In the genomic region with DNA sequence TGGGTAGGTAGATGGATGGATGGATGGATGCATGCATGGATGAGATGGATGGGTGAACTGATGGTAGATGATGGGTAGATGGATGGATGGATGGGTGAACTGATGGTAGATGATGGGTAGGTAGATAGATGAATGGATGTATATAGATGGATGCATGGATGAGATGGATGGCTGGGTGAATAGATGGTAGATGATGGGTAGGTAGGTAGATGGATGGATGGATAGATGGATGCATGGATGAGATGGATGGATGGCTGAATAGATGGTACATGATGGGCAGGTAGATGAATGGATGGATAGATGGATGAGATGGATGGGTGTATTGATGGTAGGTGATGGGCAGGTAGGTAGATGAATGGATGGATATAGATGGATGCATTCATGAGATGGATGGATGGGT, we compare ENCODE assay signal across 25 cellular contexts. TPM values are rescaled to one million over a fixed set of nuclear protein-coding genes. Genes with fewer than 3 reads are reported as not detected.
DNase-seq lines count a peak whose midpoint lies in the region; ATAC-seq, FAIRE-seq and TF ChIP-seq lines count a peak whose summit lies in the region.
"Had no signal": no experiment of that assay in that cellular context is flagged by ENCODE, and none has a peak within 500 bp of the region (broad histone marks: within the 10 kb centered on the region; RNA-seq: fewer than 3 reads in every experiment).

No MANE protein-coding gene starts in this region.

- TF ChIP-seq RAD21 in A549 (conservative IDR thresholded peaks at IDR 0.05 in 1 of 2, IDR thresholded peaks at IDR 0.05 in 1 of 2): no peak
- TF ChIP-seq RAD21 in IMR-90 (IDR thresholded peaks at IDR 0.05; ENCODE audit: low read length): no peak

- no peak overlapping the region for H2BK20ac ChIP-seq in IMR-90 (ENCODE audit: low read depth, low read length)
- H2BK20ac ChIP-seq in H9 (ENCODE audit: low read depth, low read length, poor library complexity, severe bottlenecking): no peak overlapping the region

- H3K27ac Mint-ChIP-seq in H9: no peak overlapping the region
- H3K27ac Mint-ChIP-seq: CD14-positive monocyte; CD4-positive, alpha-beta memory T cell; CD4-positive, CD25-positive, alpha-beta regulatory T cell; CD8-positive, alpha-beta memory T cell had no signal

- no peak overlapping the region for H3K14ac ChIP-seq in IMR-90 (replicated peaks; ENCODE audit: low read depth, low read length)
- H3K14ac ChIP-seq in H9 (ENCODE audit: insufficient read depth, low read length): no peak overlapping the region

- H2BK120ac ChIP-seq in IMR-90 (ENCODE audit: low read depth, low read length) (no peak overlapping the region), H9 (ENCODE audit: low read depth, low read length, poor library complexity, severe bottlenecking) (no peak overlapping the region)

- no peak overlapping the region for H3T11ph ChIP-seq in H9 (ENCODE audit: low read length)

- H3K18ac ChIP-seq in IMR-90 (ENCODE audit: low read depth, low read length): no peak overlapping the region
- no peak overlapping the region for H3K18ac ChIP-seq in H9 (ENCODE audit: insufficient read length, low read depth, low read length)

- no peaks in the 10 kb centered on the region for H3K79me2 ChIP-seq in H9 (ENCODE audit: insufficient read depth, low read length)

- peaks cover 1 to 17% (median 13%) of the 10 kb centered on the region in 3 experiments; a peak in 6 of 7 replicates for H3K36me3 Mint-ChIP-seq in H9 (ENCODE audit: insufficient read depth in 1 of 3, low read depth in 3 of 3)

- no peak overlapping the region for H3K23ac ChIP-seq in IMR-90 (ENCODE audit: low read depth, low read length)
- H3K23ac ChIP-seq in H9 (ENCODE audit: insufficient read length, low read depth, low read length): no peak overlapping the region

- no peaks in the 10 kb centered on the region for H3K9me3 Mint-ChIP-seq in H9
- H3K9me3 Mint-ChIP-seq: CD8-positive, alpha-beta memory T cell had no signal

- no peak for FAIRE-seq in A549 (lab: Jason Lieb, UNC)
- FAIRE-seq in GM12891 (lab: Jason Lieb, UNC): peak; percentile 40
- FAIRE-seq: GM12878 had no signal

- H3K4me1 Mint-ChIP-seq in H9: no peaks in the 10 kb centered on the region
- H3K4me1 Mint-ChIP-seq: CD14-positive monocyte; CD4-positive, alpha-beta memory T cell; CD4-positive, CD25-positive, alpha-beta regulatory T cell; CD8-positive, alpha-beta memory T cell had no signal

- no peak overlapping the region for H2BK15ac ChIP-seq in IMR-90 (ENCODE audit: low read depth, low read length)
- H2BK15ac ChIP-seq in H9 (ENCODE audit: low read depth, low read length): no peak overlapping the region

- H3K27me3 Mint-ChIP-seq in H9 (ENCODE audit: low read depth): no peaks in the 10 kb centered on the region
- H3K27me3 Mint-ChIP-seq: CD4-positive, alpha-beta memory T cell; CD4-positive, CD25-positive, alpha-beta regulatory T cell; CD8-positive, alpha-beta memory T cell had no signal

- H3K4me2 ChIP-seq in A549 (no peak overlapping the region), IMR-90 (ENCODE audit: low read depth, low read length) (no peak overlapping the region), H9 (ENCODE audit: insufficient read depth, insufficient read length, low read length) (no peak overlapping the region)
- H3K4me2 ChIP-seq: BLaER1 had no signal

- TF ChIP-seq CTCF in A549 (IDR thresholded peaks at IDR 0.05): no peak
- no peak for TF ChIP-seq CTCF in IMR-90 (conservative IDR thresholded peaks at IDR 0.05; ENCODE audit: low read depth, low read length)
- no peak for TF ChIP-seq CTCF in H9 (conservative IDR thresholded peaks at IDR 0.05)

- no peak overlapping the region for H3K27ac ChIP-seq in A549
- no peak overlapping the region for H3K27ac ChIP-seq in IMR-90 (ENCODE audit: insufficient read depth, low read length)
- H3K27ac ChIP-seq in H9 (ENCODE audit: insufficient read length, low read depth, low read length): no peak overlapping the region
- H3K27ac ChIP-seq: BLaER1 had no signal

- H2BK12ac ChIP-seq in H9 (ENCODE audit: insufficient read length, low read depth, low read length): no peak overlapping the region

- H4K20me1 ChIP-seq in IMR-90 (ENCODE audit: insufficient read depth, low read length) (no peaks in the 10 kb centered on the region), H9 (ENCODE audit: control insufficient read depth, insufficient read depth, insufficient read length) (no peaks in the 10 kb centered on the region)
- H4K20me1 ChIP-seq: BLaER1 had no signal

- H3K23me2 ChIP-seq in H9 (ENCODE audit: insufficient read length, low read depth, low read length, poor library complexity, severe bottlenecking): no peaks in the 10 kb centered on the region

- H4K8ac ChIP-seq in IMR-90 (ENCODE audit: low read depth in 2 of 2, low read length in 2 of 2) (no peak overlapping the region), H9 (replicated peaks; ENCODE audit: insufficient read length, low read depth, low read length) (no peak overlapping the region)

- H4K5ac ChIP-seq in IMR-90 (ENCODE audit: low read depth, low read length) (no peak overlapping the region), H9 (ENCODE audit: insufficient read length, low read depth, low read length) (no peak overlapping the region)

- no peak overlapping the region for H3K9ac ChIP-seq in IMR-90 (ENCODE audit: low read depth, low read length)
- no peak overlapping the region for H3K9ac ChIP-seq in H9 (ENCODE audit: extremely low read depth, insufficient read length, low read length)
- H3K9ac ChIP-seq: BLaER1 had no signal

- H3K4me3 ChIP-seq in A549: no peak overlapping the region
- H3K4me3 ChIP-seq in IMR-90 (ENCODE audit: insufficient read depth, low read depth, low read length): no peak overlapping the region
- H3K4me3 ChIP-seq: BLaER1, GM12878 had no signal

- H4K91ac ChIP-seq in IMR-90 (ENCODE audit: insufficient read depth, low read depth, low read length): no peak overlapping the region
- H4K91ac ChIP-seq in H9 (ENCODE audit: insufficient read length, low read depth, low read length): no peak overlapping the region

- H3K4me1 ChIP-seq in A549 (no peaks in the 10 kb centered on the region), IMR-90 (ENCODE audit: control insufficient read depth, insufficient read depth, low read length) (no peaks in the 10 kb centered on the region), H9 (ENCODE audit: insufficient read depth, low read length) (no peaks in the 10 kb centered on the region)
- H3K4me1 ChIP-seq: BE2C had no signal

- dilution Hi-C loops in IMR-90 (cut with HindIII; ENCODE audit: low sequenced_read_pairs, unreplicated experiment): no loop called here

- BruUV-seq in IMR-90 (replicated peaks; lab: Mats Ljungman, UMichigan): no TSS peak

- TF ChIP-seq EP300 in A549 (IDR thresholded peaks at IDR 0.05): no peak

- no peaks in the 10 kb centered on the region for H3K9me1 ChIP-seq in IMR-90 (ENCODE audit: insufficient read depth, low read length)

- H3K27me3 ChIP-seq in IMR-90 (ENCODE audit: control insufficient read depth, insufficient read depth, low read length) (no peaks in the 10 kb centered on the region), H9 (ENCODE audit: insufficient read depth, low read length) (no peaks in the 10 kb centered on the region)
- H3K27me3 ChIP-seq: BE2C, BLaER1 had no signal

- H3K9me3 ChIP-seq in A549 (no peaks in the 10 kb centered on the region), IMR-90 (ENCODE audit: control insufficient read depth, insufficient read depth, low read length) (no peaks in the 10 kb centered on the region), H9 (ENCODE audit: control insufficient read depth, low read depth, low read length) (no peaks in the 10 kb centered on the region)
- H3K9me3 ChIP-seq: BE2C had no signal

- no peak overlapping the region for H2AK9ac ChIP-seq in IMR-90 (replicated peaks; ENCODE audit: low read depth, low read length, poor library complexity)

- DNase-seq in A549 (ENCODE audit: low read depth in 1 of 2, low spot score in 1 of 2): no peak
- no peak for DNase-seq in GM12891 (ENCODE audit: insufficient read length, low spot score)
- no peak for DNase-seq in HEK293T (ENCODE audit: extremely low spot score)
- DNase-seq in IMR-90: no peak
- no peak for DNase-seq in NCI-H187 treated with DMSO at 0.1 percent for 48 hours (lab: John Stamatoyannopoulos, UW)
- no peak for DNase-seq in NCI-H2171 (lab: John Stamatoyannopoulos, UW)
- DNase-seq in H9: no peak
- DNase-seq in 8988T: no peak
- DNase-seq: ACHN; BE2C; C1 segment of cervical spinal cord; CD4-positive, alpha-beta memory T cell; CD4-positive, CD25-positive, alpha-beta regulatory T cell; CD8-positive, alpha-beta memory T cell; COR-L47; DMS 273 treated with DMSO at 0.1 percent for 48 hours; DMS153; DMS53; DMS79; DND-41; EL; GDM1 had no signal

- intact Hi-C loops in IMR-90 (cut with micrococcal nuclease): no loop called here

- H3K79me1 ChIP-seq in IMR-90 (ENCODE audit: low read depth in 1 of 2, low read length in 2 of 2) (peaks cover 0 to 4% of the 10 kb centered on the region in 2 experiments; a peak in 2 of 4 replicates), H9 (ENCODE audit: insufficient read depth, low read depth, low read length, poor library complexity, severe bottlenecking) (no peaks in the 10 kb centered on the region)

- H3K36me3 ChIP-seq in IMR-90 (ENCODE audit: control insufficient read depth, insufficient read depth, low read length): peaks cover 28% of the 10 kb centered on the region
- H3K36me3 ChIP-seq: BE2C had no signal

- H3K56ac ChIP-seq in IMR-90 (ENCODE audit: extremely low read depth, insufficient read depth, low read length) (no peak overlapping the region), H9 (ENCODE audit: insufficient read length, low read depth, low read length) (no peak overlapping the region)

- H2BK5ac ChIP-seq in IMR-90 (ENCODE audit: low read depth, low read length, poor library complexity, severe bottlenecking) (peak overlapping the region; percentile 50), H9 (ENCODE audit: insufficient read length, low read length) (no peak overlapping the region)

- H2AFZ ChIP-seq in IMR-90 (replicated peaks; ENCODE audit: low read length, poor library complexity) (no peak overlapping the region), H9 (ENCODE audit: low read length) (no peak overlapping the region)

- H3K4ac ChIP-seq in IMR-90 (ENCODE audit: low read depth, low read length): no peak overlapping the region
- no peak overlapping the region for H3K4ac ChIP-seq in H9 (ENCODE audit: low read depth, low read length)

- no peak for ATAC-seq in A549
- no peak for ATAC-seq in IMR-90 (ENCODE audit: low read depth)
- ATAC-seq: GM12878 had no signal

- H2AK5ac ChIP-seq in IMR-90 (ENCODE audit: low read depth, low read length): no peak overlapping the region
- no peak overlapping the region for H2AK5ac ChIP-seq in H9 (ENCODE audit: insufficient read length, low read length)

- CTCF ChIA-PET in A549 (lab: Yijun Ruan, JAX) (no interaction called here), HEK293T (lab: Yijun Ruan, JAX) (no interaction called here), IMR-90 (lab: Yijun Ruan, JAX) (no interaction called here)

- POLR2A ChIA-PET in A549 (lab: Yijun Ruan, JAX) (no interaction called here), HEK293T (lab: Yijun Ruan, JAX) (no interaction called here), IMR-90 (lab: Charles Lee; ENCODE audit: unreplicated experiment) (no interaction called here)

- in situ Hi-C loops in IMR-90 (cut with MboI; ENCODE audit: low sequenced_read_pairs): no loop called here

- H3K4me3 Mint-ChIP-seq in H9: no peak overlapping the region
- H3K4me3 Mint-ChIP-seq: CD14-positive monocyte; CD4-positive, alpha-beta memory T cell; CD4-positive, CD25-positive, alpha-beta regulatory T cell; CD8-positive, alpha-beta memory T cell had no signal

- no peak for TF ChIP-seq POLR2A in A549 (IDR thresholded peaks at IDR 0.05; ENCODE audit: low read length)
- no peak for TF ChIP-seq POLR2A in GM12891 (IDR thresholded peaks at IDR 0.05; ENCODE audit: low read depth, low read length)
- no peak for TF ChIP-seq POLR2A in IMR-90 (IDR thresholded peaks at IDR 0.05; ENCODE audit: low read depth, low read length)

RNA-seq across cellular contexts. Expression of gene SLC25A6, which starts 15.1 kb away (rescaled TPM):
- polyA plus RNA-seq in A549 (2011; rRNA removed) (252 and 291 TPM in 2 replicates), A549 (2017; fragmentation: RNase III; extraction: RNeasy Plus Mini Kit Qiagen cat#74134 plus additional on column Dnase treatment) (439 to 448 TPM (median 446 TPM) in 3 replicates), IMR-90 (2012; rRNA removed) (565 and 615 TPM in 2 replicates)
- 933 and 1,036 TPM in 2 replicates for polyA plus RNA-seq in A549 (2012; cell fraction: cytosol; rRNA removed)
- 681 and 864 TPM in 2 replicates for polyA plus RNA-seq in A549 (2012; cell fraction: nucleus; rRNA removed)
- polyA minus RNA-seq in A549 (2011; rRNA and poly(A)+ RNA removed): 205 and 259 TPM in 2 replicates
- polyA plus RNA-seq in GM12891 (2012; ENCODE audit: low read depth, missing spikeins): 741 TPM
- total RNA-seq in IMR-90 (2012; rRNA removed) (166 and 264 TPM in 2 replicates), H9 (2021) (553 and 558 TPM in 2 replicates)
- 672 and 1,125 TPM in 2 replicates for polyA plus RNA-seq in IMR-90 (2012; cell fraction: cytosol; rRNA removed)
- 304 and 505 TPM in 2 replicates for polyA plus RNA-seq in IMR-90 (2012; cell fraction: nucleus; rRNA removed; ENCODE audit: low replicate concordance)

RNA-seq across cellular contexts. Expression of gene ASMTL, which starts 45.7 kb away (rescaled TPM):
- polyA plus RNA-seq in A549 (2011; rRNA removed): 15.4 and 15.6 TPM in 2 replicates
- polyA plus RNA-seq in A549 (2012; cell fraction: cytosol; rRNA removed): 26.6 and 30.8 TPM in 2 replicates
- 39.8 and 40.3 TPM in 2 replicates for polyA plus RNA-seq in A549 (2012; cell fraction: nucleus; rRNA removed)
- 12.2 to 14.4 TPM (median 12.3 TPM) in 3 replicates for polyA plus RNA-seq in A549 (2017; fragmentation: RNase III; extraction: RNeasy Plus Mini Kit Qiagen cat#74134 plus additional on column Dnase treatment)
- polyA minus RNA-seq in A549 (2011; rRNA and poly(A)+ RNA removed): 14.7 and 16.7 TPM in 2 replicates
- polyA plus RNA-seq in GM12891 (2012; ENCODE audit: low read depth, missing spikeins): 59.7 TPM
- 13.1 and 13.4 TPM in 2 replicates for total RNA-seq in IMR-90 (2012; rRNA removed)
- polyA plus RNA-seq in IMR-90 (2012; rRNA removed): 33.4 and 34.6 TPM in 2 replicates
- polyA plus RNA-seq in IMR-90 (2012; cell fraction: cytosol; rRNA removed): 35.4 and 37.5 TPM in 2 replicates
- 26.1 and 39.1 TPM in 2 replicates for polyA plus RNA-seq in IMR-90 (2012; cell fraction: nucleus; rRNA removed; ENCODE audit: low replicate concordance)
- total RNA-seq in H9 (2021): 59.8 and 64.2 TPM in 2 replicates
